1 cellular context compared by ENCODE assay signal in genomic region chr17:43014946-43015519, GRCh38.
TF ChIP-seq lines count a peak whose summit lies in the region.

No MANE protein-coding gene starts in this region.

TF ChIP-seq in K562, 482 proteins besides CTCF, POLR2A, EP300 and RAD21:
- TF ChIP-seq ZKSCAN8 (CRISPR knock-in tag; IDR thresholded peaks at IDR 0.05) = no peak
- TF ChIP-seq NR2C2 (CRISPR knock-in tag; IDR thresholded peaks at IDR 0.05) = no peak
- peak; percentile 11; the same call in 1 of the 2 replicates for TF ChIP-seq NR2C2 (tag; IDR thresholded peaks at IDR 0.05)
- no peak for TF ChIP-seq ATF6 (CRISPR knock-in tag; IDR thresholded peaks at IDR 0.05)
- no peak for TF ChIP-seq ZNF143 (CRISPR knock-in tag; IDR thresholded peaks at IDR 0.05)
- TF ChIP-seq MCM5 (IDR thresholded peaks at IDR 0.05; ENCODE audit: low read depth) = no peak
- no peak for TF ChIP-seq XRCC3 (IDR thresholded peaks at IDR 0.05)
- no peak for TF ChIP-seq HCFC1 (IDR thresholded peaks at IDR 0.05; ENCODE audit: low read depth, low read length)
TF ChIP-seq in K562: peak in this region for 1.
